15 cellular contexts compared by ENCODE assay signal in the genomic region with DNA sequence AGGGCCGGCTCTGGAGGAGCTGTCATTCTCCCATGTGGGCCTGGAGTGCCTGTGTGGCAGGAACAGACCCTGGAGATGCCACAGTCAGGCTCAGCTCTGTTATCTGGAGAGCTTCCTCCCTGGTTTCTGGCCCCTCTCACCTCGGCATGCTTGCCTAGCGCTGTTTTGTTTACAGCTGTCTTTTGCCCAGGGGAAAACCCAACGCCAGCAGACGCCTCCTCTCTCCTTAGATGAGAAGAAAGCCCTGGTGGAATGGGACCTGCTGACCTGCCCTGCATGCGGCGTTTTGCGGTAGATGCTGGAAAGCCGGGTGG.
"Had no signal": no experiment of that assay in that cellular context is flagged by ENCODE, and none has a peak within 500 bp of the region (broad histone marks: within the 10 kb centered on the region; RNA-seq: fewer than 3 reads in every experiment).

No MANE protein-coding gene starts in this region.

- H3K4me1 ChIP-seq: ascending aorta had no signal

- H3K36me3 ChIP-seq: ascending aorta, sigmoid colon, suprapubic skin had no signal

- H3K27me3 ChIP-seq: ascending aorta had no signal

- DNase-seq: activated CD4-positive, alpha-beta memory T cell treated with anti-CD3 and anti-CD28 coated beads, Interleukin-2, amount 10 ng/mL, durations not matched to agents 7 days and 5 days; activated CD8-positive, alpha-beta memory T cell treated with anti-CD3 and anti-CD28 coated beads, Interleukin-2, amount 50 U/mL, for 48 hours; activated naive CD4-positive, alpha-beta T cell; effector CD4-positive, alpha-beta T cell; foreskin melanocyte; nucleus accumbens; sigmoid colon; stimulated activated CD4-positive, alpha-beta T cell treated with anti-CD3 and anti-CD28 coated beads, Interleukin-12 subunit alpha, Interleukin-12 subunit beta, amount 100 ng/mL, for 4 hours; stimulated activated naive CD8-positive, alpha-beta T cell treated with anti-CD3 and anti-CD28 coated beads, Interleukin-15, Interleukin-2, amounts not matched to agents 100 U/mL and 50 U/mL, for 24 hours; T-helper 1 cell had no signal

- ATAC-seq: mucosa of descending colon; naive thymus-derived CD8-positive, alpha-beta T cell; stimulated activated naive CD8-positive, alpha-beta T cell treated with anti-CD3 and anti-CD28 coated beads, Interleukin-15, Interleukin-2, amounts not matched to agents 100 U/mL and 50 U/mL, for 24 hours had no signal

- H3K27ac ChIP-seq: ascending aorta, sigmoid colon, suprapubic skin, VCaP had no signal

- H3K4me3 ChIP-seq: ascending aorta, mucosa of descending colon, sigmoid colon, suprapubic skin had no signal

- H3K9me3 ChIP-seq: ascending aorta, mucosa of descending colon, sigmoid colon, suprapubic skin had no signal
